In genomic region chr19:16094360-16095070, GRCh38 we compare ENCODE assay signal across 2 cellular contexts.
TF ChIP-seq lines count a peak whose summit lies in the region.

No MANE protein-coding gene starts in this region.

TF ChIP-seq in GM23338, 12 proteins besides CTCF, POLR2A, EP300 and RAD21 (continued from another document):
- TF ChIP-seq ZNF462 (CRISPR knock-in tag; IDR thresholded peaks at IDR 0.05), result no peak
TF ChIP-seq in GM23338: peak in this region for 0.

TF ChIP-seq in HEK293T, 16 proteins besides CTCF, POLR2A, EP300 and RAD21 (continued from another document):
- TF ChIP-seq, protein P1, sequence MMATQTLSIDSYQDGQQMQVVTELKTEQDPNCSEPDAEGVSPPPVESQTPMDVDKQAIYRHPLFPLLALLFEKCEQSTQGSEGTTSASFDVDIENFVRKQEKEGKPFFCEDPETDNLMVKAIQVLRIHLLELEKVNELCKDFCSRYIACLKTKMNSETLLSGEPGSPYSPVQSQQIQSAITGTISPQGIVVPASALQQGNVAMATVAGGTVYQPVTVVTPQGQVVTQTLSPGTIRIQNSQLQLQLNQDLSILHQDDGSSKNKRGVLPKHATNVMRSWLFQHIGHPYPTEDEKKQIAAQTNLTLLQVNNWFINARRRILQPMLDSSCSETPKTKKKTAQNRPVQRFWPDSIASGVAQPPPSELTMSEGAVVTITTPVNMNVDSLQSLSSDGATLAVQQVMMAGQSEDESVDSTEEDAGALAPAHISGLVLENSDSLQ (IDR thresholded peaks at IDR 0.05), result no peak
TF ChIP-seq in HEK293T: peak in this region for 0.
